Comparison of ENCODE assay signal across 12 cellular contexts in genomic region chr11:29018631-29019030, GRCh38.
DNase-seq lines count a peak whose midpoint lies in the region; ATAC-seq and TF ChIP-seq lines count a peak whose summit lies in the region.
"Had no signal": no experiment of that assay in that cellular context is flagged by ENCODE, and none has a peak within 500 bp of the region (broad histone marks: within the 10 kb centered on the region; RNA-seq: fewer than 3 reads in every experiment).

No MANE protein-coding gene starts in this region.

- no peak for ATAC-seq in GM21717 (IDR thresholded peaks at IDR 0.05; ENCODE audit: unreplicated experiment)
- ATAC-seq in HG03108 (IDR thresholded peaks at IDR 0.05; ENCODE audit: unreplicated experiment), result no peak
- ATAC-seq: natural killer cell had no signal

- no peak for TF ChIP-seq CTCF in kidney epithelial cell (IDR thresholded peaks at IDR 0.05; ENCODE audit: insufficient read depth, low read length, poor library complexity, severe bottlenecking)

- H3K27me3 ChIP-seq in kidney epithelial cell (ENCODE audit: control insufficient read depth, insufficient read depth, low read length), result no peaks in the 10 kb centered on the region

- H3K36me3 ChIP-seq in kidney epithelial cell (ENCODE audit: control insufficient read depth, insufficient read depth, low read length), result no peaks in the 10 kb centered on the region

- DNase-seq in ACHN, result peak; percentile 71
- peak; percentile 57 for DNase-seq in HS-5 (ENCODE audit: low read depth)
- peak; percentile 67 for DNase-seq in astrocyte of the hippocampus (ENCODE audit: low read depth, low spot score)
- DNase-seq in kidney epithelial cell (ENCODE audit: low read depth), result peak; percentile 10
- DNase-seq in NCI-H2196 (lab: John Stamatoyannopoulos, UW; ENCODE audit: unreplicated experiment), result no peak
- no peak for DNase-seq in G401 (ENCODE audit: low spot score)
- DNase-seq: C1 segment of cervical spinal cord; natural killer cell; NCI-H1417 treated with DMSO at 0.1 percent for 48 hours; stimulated activated CD4-positive, alpha-beta T cell treated with anti-CD3 and anti-CD28 coated beads, Interleukin-4, amount 100 ng/mL, for 24 hours had no signal

- no peak overlapping the region for H3K4me3 ChIP-seq in kidney epithelial cell (ENCODE audit: low read depth, low read length)

- in situ Hi-C loops in ACHN (cut with HindIII; ENCODE audit: low pct_ligation_motif_present, low pct_unique_long_range_greater_than_20kb, low sequenced_read_pairs), result no loop called here
- in situ Hi-C loops in G401 (cut with HindIII; ENCODE audit: low sequenced_read_pairs), result no loop called here

Comparison
In these comparisons a context has a peak if more than half of its experiments do, and no peak if none do; other contexts are left out.
1. DNase-seq: peak in ACHN (single experiment), HS-5 (single experiment), astrocyte of the hippocampus (single experiment) and kidney epithelial cell (single experiment); none in NCI-H2196 (single experiment) and G401 (single experiment).